8 cellular contexts compared by ENCODE assay signal in genomic region chrX:155048997-155049619, GRCh38.
DNase-seq lines count a peak whose midpoint lies in the region; ATAC-seq lines count a peak whose summit lies in the region.

No MANE protein-coding gene starts in this region.

- DNase-seq in C1 segment of cervical spinal cord (lab: John Stamatoyannopoulos, UW) = peak in 9 of 14 donors; percentile 1 to 27 (median 14)
- peak; percentile 30 for DNase-seq in RKO (ENCODE audit: low spot score)
- DNase-seq in anterior cingulate cortex (lab: John Stamatoyannopoulos, UW) = peak in 44 of 58 donors; percentile 0 to 51 (median 13)
- DNase-seq in iPS-NIHi7 (ENCODE audit: extremely low spot score) = peak; percentile 61
- peak; percentile 53 for DNase-seq in stimulated activated CD4-positive, alpha-beta T cell treated with anti-CD3 and anti-CD28 coated beads, Interleukin-4, amount 100 ng/mL, for 24 hours

- peak; percentile 52 for ATAC-seq in GM21786 (IDR thresholded peaks at IDR 0.05; ENCODE audit: unreplicated experiment)
- ATAC-seq in GM21390 (IDR thresholded peaks at IDR 0.05; ENCODE audit: unreplicated experiment) = no peak
- no peak for ATAC-seq in HG03196 (IDR thresholded peaks at IDR 0.05; ENCODE audit: unreplicated experiment)
